Comparison of ENCODE assay signal across 8 cellular contexts in genomic region chr15:59656935-59657634, GRCh38. TPM values are rescaled to one million over a fixed set of nuclear protein-coding genes. Genes with fewer than 3 reads are reported as not detected.
DNase-seq lines count a peak whose midpoint lies in the region; ATAC-seq, FAIRE-seq and TF ChIP-seq lines count a peak whose summit lies in the region.

A gene with protein sequence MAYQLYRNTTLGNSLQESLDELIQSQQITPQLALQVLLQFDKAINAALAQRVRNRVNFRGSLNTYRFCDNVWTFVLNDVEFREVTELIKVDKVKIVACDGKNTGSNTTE (minus strand): TSS chr15:59657515. CDS start chr15:59652277, 5,238 bp downstream.

- H3K9me3 Mint-ChIP-seq in activated naive CD8-positive, alpha-beta T cell treated with anti-CD3 and anti-CD28 coated beads, Interleukin-2, amount 50 U/mL, for 24 hours: no peaks in the 10 kb centered on the region

- peaks cover 20% of the 10 kb centered on the region for H3K36me3 Mint-ChIP-seq in activated naive CD8-positive, alpha-beta T cell treated with anti-CD3 and anti-CD28 coated beads, Interleukin-2, amount 50 U/mL, for 24 hours (ENCODE audit: low read depth)

- H3K4me1 ChIP-seq in ovary (ENCODE audit: insufficient read depth) (peaks cover 10% of the 10 kb centered on the region), thyroid gland (peaks cover 16% of the 10 kb centered on the region in 2 donors)

- ATAC-seq in HG02840 (IDR thresholded peaks at IDR 0.05; ENCODE audit: low FRiP score, unreplicated experiment) (peak; percentile 96), Right ventricle myocardium superior (ENCODE audit: poor library complexity) (peak; percentile 100)
- peak; percentile 100 for ATAC-seq in activated naive CD8-positive, alpha-beta T cell treated with anti-CD3 and anti-CD28 coated beads, Interleukin-2, amount 50 U/mL, for 24 hours

- WGBS in ovary, 3 donors: 0% methylated on average over 54 to 58 of the region's 58 CpGs
- WGBS in thyroid gland, 2 donors: 1% methylated on average over 20 to 24 of the region's 58 CpGs

- H3K9me3 ChIP-seq in ovary (no peaks in the 10 kb centered on the region), thyroid gland (no peaks in the 10 kb centered on the region)

- TF ChIP-seq POLR2A in GM12892 (IDR thresholded peaks at IDR 0.05; ENCODE audit: low read depth, low read length): peak; percentile 82
- TF ChIP-seq POLR2A in ovary (IDR thresholded peaks at IDR 0.05): peak; percentile 54
- peak in 1 of 2 donors; percentile 81 for TF ChIP-seq POLR2A in thyroid gland (IDR thresholded peaks at IDR 0.05)

- no peaks in the 10 kb centered on the region for H3K27me3 ChIP-seq in ovary
- H3K27me3 ChIP-seq in thyroid gland: no peaks in the 10 kb centered on the region

- peak within 1 kb of the TSS; percentile 60 to 62 for H3K27ac ChIP-seq in ovary
- H3K27ac ChIP-seq in thyroid gland: peak within 1 kb of the TSS; percentile 28 to 77 (median 69)

- TF ChIP-seq EP300 in ovary (IDR thresholded peaks at IDR 0.05): no peak

- H3K4me1 Mint-ChIP-seq in activated naive CD8-positive, alpha-beta T cell treated with anti-CD3 and anti-CD28 coated beads, Interleukin-2, amount 50 U/mL, for 24 hours: peaks cover 13% of the 10 kb centered on the region

- DNase-seq in GM12892 (ENCODE audit: insufficient read length) (peak; percentile 86), NCI-H1436 (lab: John Stamatoyannopoulos, UW) (peak; percentile 89), SW480 (ENCODE audit: low spot score) (peak; percentile 89), Right ventricle myocardium superior (peak; percentile 97), ovary (peak; percentile 91 to 95 (median 92)), thyroid gland (peak; percentile 96 to 97)
- DNase-seq in activated naive CD8-positive, alpha-beta T cell treated with anti-CD3 and anti-CD28 coated beads, Interleukin-2, amount 50 U/mL, for 24 hours: peak; percentile 96

- TF ChIP-seq CTCF in ovary (IDR thresholded peaks at IDR 0.05) (no peak), thyroid gland (IDR thresholded peaks at IDR 0.05) (no peak)

- H3K36me3 ChIP-seq in ovary: no peaks in the 10 kb centered on the region
- peaks cover 0 to 4% of the 10 kb centered on the region in 2 donors for H3K36me3 ChIP-seq in thyroid gland

- H3K4me3 ChIP-seq in ovary (peak within 1 kb of the TSS; percentile 88), thyroid gland (replicated peaks in 1 of 3) (peak within 1 kb of the TSS; percentile 73 to 93 (median 92))

- no peaks in the 10 kb centered on the region for H3K27me3 Mint-ChIP-seq in activated naive CD8-positive, alpha-beta T cell treated with anti-CD3 and anti-CD28 coated beads, Interleukin-2, amount 50 U/mL, for 24 hours

- intact Hi-C loops in Right ventricle myocardium superior (cut with DNase I): no loop called here
- intact Hi-C loops in ovary (cut with DNase I): no loop called here
- intact Hi-C loops in thyroid gland (cut with DNase I): no loop called here

- H3K4me3 Mint-ChIP-seq in activated naive CD8-positive, alpha-beta T cell treated with anti-CD3 and anti-CD28 coated beads, Interleukin-2, amount 50 U/mL, for 24 hours: no peak within 1 kb of the TSS

- FAIRE-seq in GM12892 (lab: Jason Lieb, UNC): peak; percentile 99

- peak within 1 kb of the TSS; percentile 79 for H3K27ac Mint-ChIP-seq in activated naive CD8-positive, alpha-beta T cell treated with anti-CD3 and anti-CD28 coated beads, Interleukin-2, amount 50 U/mL, for 24 hours

RNA-seq across cellular contexts. Expression of the gene that starts here (rescaled TPM):
- polyA plus RNA-seq in GM12892 (2012; ENCODE audit: missing spikeins): 115 TPM
- total RNA-seq in Right ventricle myocardium superior (126 TPM), ovary (100 to 1,000 TPM in 3 of 7 donors, 10 to 100 TPM in 4; 45.5 to 108 (median 99.9) TPM), thyroid gland (10 to 100 TPM; 22.3 to 73.6 (median 37.9) TPM)
- polyA plus RNA-seq in ovary: 100 to 1,000 TPM in 1 of 2 donors, 10 to 100 TPM in 1; 74.0 to 113 TPM

Comparison
In these comparisons a context has a peak if more than half of its experiments do, and no peak if none do; other contexts are left out.
1. Peak in every context shown above with its lines: DNase-seq, ATAC-seq, H3K4me3 ChIP-seq and H3K27ac ChIP-seq.